17 cellular contexts compared by ENCODE assay signal in genomic region chr2:62409442-62409841, GRCh38.
DNase-seq lines count a peak whose midpoint lies in the region; ATAC-seq, FAIRE-seq and TF ChIP-seq lines count a peak whose summit lies in the region.
"Had no signal": no experiment of that assay in that cellular context is flagged by ENCODE, and none has a peak within 500 bp of the region (broad histone marks: within the 10 kb centered on the region; RNA-seq: fewer than 3 reads in every experiment).

No MANE protein-coding gene starts in this region.

- ATAC-seq in lung (ENCODE audit: insufficient read depth, low FRiP score) (peak; percentile 22), HG03280 (IDR thresholded peaks at IDR 0.05; ENCODE audit: unreplicated experiment) (no peak)
- ATAC-seq: upper lobe of right lung had no signal

- H3K27me3 Mint-ChIP-seq in CD4-positive, alpha-beta memory T cell, result no peaks in the 10 kb centered on the region
- H3K27me3 Mint-ChIP-seq: activated B cell treated with CpG ODN at 0.5 μM for 24 hours; activated naive CD8-positive, alpha-beta T cell; dendritic cell treated with granulocyte-macrophage colony-stimulating factor and Interleukin-4, amounts not matched to agents 40 ng/mL and 50 ng/mL, for 4 days; progenitor cell of endocrine pancreas had no signal

- peak overlapping the region; percentile 84 for H3K27ac ChIP-seq in BLaER1
- no peak overlapping the region for H3K27ac ChIP-seq in lung (ENCODE audit: low read depth in 1 of 2, low read length in 1 of 2)
- H3K27ac ChIP-seq in CD4-positive, alpha-beta memory T cell (ENCODE audit: low read depth, low read length), result no peak overlapping the region
- H3K27ac ChIP-seq: upper lobe of right lung had no signal

- no peaks in the 10 kb centered on the region for H4K20me1 ChIP-seq in BLaER1

- H3K4me3 ChIP-seq in BLaER1 (no peak overlapping the region), bronchial epithelial cell (ENCODE audit: low read depth, low read length) (no peak overlapping the region), lung (no peak overlapping the region)
- H3K4me3 ChIP-seq in CD4-positive, alpha-beta memory T cell (ENCODE audit: low read length in 2 of 2), result no peak overlapping the region
- H3K4me3 ChIP-seq: upper lobe of right lung had no signal

- H3K4me2 ChIP-seq in BLaER1, result peak overlapping the region; percentile 81

- peak; percentile 7 for DNase-seq in HT1080 (ENCODE audit: low read depth)
- DNase-seq in bronchial epithelial cell (ENCODE audit: low read depth), result peak; percentile 52
- DNase-seq in lung (ENCODE audit: low spot score), result no peak
- DNase-seq in CD4-positive, alpha-beta memory T cell, result no peak
- no peak for DNase-seq in GOT3 (lab: John Stamatoyannopoulos, UW)
- no peak for DNase-seq in COLO668 (lab: John Stamatoyannopoulos, UW; ENCODE audit: unreplicated experiment)
- DNase-seq: activated B cell treated with CpG ODN at 0.5 μM for 24 hours; activated CD8-positive, alpha-beta memory T cell treated with anti-CD3 and anti-CD28 coated beads, Interleukin-2, amount 50 U/mL, for 48 hours; DMS79 treated with DMSO at 0.1 percent for 48 hours; NCI-H1436; NCI-H446; upper lobe of right lung had no signal

- H3K27me3 ChIP-seq in BLaER1, result no peaks in the 10 kb centered on the region
- H3K27me3 ChIP-seq in bronchial epithelial cell (ENCODE audit: control insufficient read depth, insufficient read depth, low read length), result no peaks in the 10 kb centered on the region
- H3K27me3 ChIP-seq in lung (ENCODE audit: control insufficient read depth, insufficient read depth), result no peaks in the 10 kb centered on the region
- no peaks in the 10 kb centered on the region for H3K27me3 ChIP-seq in CD4-positive, alpha-beta memory T cell (ENCODE audit: insufficient read depth, low read length)
- H3K27me3 ChIP-seq: upper lobe of right lung had no signal

- H3K36me3 ChIP-seq in BLaER1, result no peaks in the 10 kb centered on the region
- no peaks in the 10 kb centered on the region for H3K36me3 ChIP-seq in bronchial epithelial cell (ENCODE audit: control insufficient read depth, insufficient read depth, low read length)
- H3K36me3 ChIP-seq in lung (ENCODE audit: control insufficient read depth in 2 of 2, insufficient read depth in 2 of 2, low read length in 2 of 2), result no peaks in the 10 kb centered on the region
- no peaks in the 10 kb centered on the region for H3K36me3 ChIP-seq in CD4-positive, alpha-beta memory T cell (ENCODE audit: insufficient read depth, low read length)
- H3K36me3 ChIP-seq: upper lobe of right lung had no signal

- POLR2A ChIA-PET in CD4-positive, alpha-beta memory T cell (lab: Charles Lee; ENCODE audit: partially characterized antibody), result no interaction called here

- H3K4me1 ChIP-seq in BLaER1, result peaks cover 37% of the 10 kb centered on the region
- H3K4me1 ChIP-seq in lung (ENCODE audit: control insufficient read depth in 2 of 2, insufficient read depth in 2 of 2, low read length in 2 of 2), result peaks cover 0 to 6% of the 10 kb centered on the region in 2 donors
- H3K4me1 ChIP-seq in CD4-positive, alpha-beta memory T cell (ENCODE audit: insufficient read depth, low read length), result peaks cover 4% of the 10 kb centered on the region

- FAIRE-seq in bronchial epithelial cell (lab: Jason Lieb, UNC), result no peak

- H3K36me3 Mint-ChIP-seq in CD4-positive, alpha-beta memory T cell, result no peaks in the 10 kb centered on the region
- H3K36me3 Mint-ChIP-seq: activated naive CD8-positive, alpha-beta T cell had no signal

- H3K4me1 Mint-ChIP-seq in CD4-positive, alpha-beta memory T cell, result peaks cover 0 to 10% (median 0%) of the 10 kb centered on the region in 4 donors

- no peaks in the 10 kb centered on the region for H3K9me3 ChIP-seq in BLaER1
- no peaks in the 10 kb centered on the region for H3K9me3 ChIP-seq in lung (ENCODE audit: control insufficient read depth in 2 of 2, insufficient read depth in 1 of 2, low read length in 1 of 2)
- no peaks in the 10 kb centered on the region for H3K9me3 ChIP-seq in CD4-positive, alpha-beta memory T cell (ENCODE audit: control insufficient read depth in 1 of 2, low read length in 2 of 2)
- H3K9me3 ChIP-seq: upper lobe of right lung had no signal

- H3K4me3 Mint-ChIP-seq in CD4-positive, alpha-beta memory T cell, result no peak overlapping the region
- H3K4me3 Mint-ChIP-seq: activated B cell treated with CpG ODN at 0.5 μM for 24 hours; activated naive CD8-positive, alpha-beta T cell; dendritic cell treated with granulocyte-macrophage colony-stimulating factor and Interleukin-4, amounts not matched to agents 40 ng/mL and 50 ng/mL, for 4 days had no signal

- CTCF ChIA-PET in CD4-positive, alpha-beta memory T cell (lab: Charles Lee; ENCODE audit: partially characterized antibody), result interaction anchor here (0.6 to 1.2 kb wide), 5 partner anchors 12 to 645 kb away, joined by 3 to 4 read pairs (median 4); no protein-coding TSS in a partner anchor

- 88% methylated on average over 2 of the region's 2 CpGs for WGBS in lung, 2 donors

- TF ChIP-seq CTCF in bronchial epithelial cell (IDR thresholded peaks at IDR 0.05; ENCODE audit: insufficient read depth, low read length, severe bottlenecking), result no peak
- TF ChIP-seq CTCF in lung (IDR thresholded peaks at IDR 0.05; ENCODE audit: control extremely low read depth, extremely low read depth), result no peak

- peaks cover 0 to 3% (median 0%) of the 10 kb centered on the region in 8 donors for H3K9me3 Mint-ChIP-seq in CD4-positive, alpha-beta memory T cell
- H3K9me3 Mint-ChIP-seq: activated B cell treated with CpG ODN at 0.5 μM for 24 hours; dendritic cell treated with granulocyte-macrophage colony-stimulating factor and Interleukin-4, amounts not matched to agents 40 ng/mL and 50 ng/mL, for 4 days had no signal

- H3K27ac Mint-ChIP-seq in CD4-positive, alpha-beta memory T cell, result no peak overlapping the region
- H3K27ac Mint-ChIP-seq: activated B cell treated with CpG ODN at 0.5 μM for 24 hours; activated naive CD8-positive, alpha-beta T cell; dendritic cell treated with granulocyte-macrophage colony-stimulating factor and Interleukin-4, amounts not matched to agents 40 ng/mL and 50 ng/mL, for 4 days; progenitor cell of endocrine pancreas had no signal

- intact Hi-C loops in CD4-positive, alpha-beta memory T cell (cut with micrococcal nuclease), result no loop called here

- no peak overlapping the region for H3K9ac ChIP-seq in BLaER1

Comparison
In these comparisons a context has a peak if more than half of its experiments do, and no peak if none do; other contexts are left out.
1. DNase-seq: peak in HT1080 (single experiment) and bronchial epithelial cell (single experiment); none in lung (single experiment), CD4-positive, alpha-beta memory T cell (0 of 5), GOT3 (single experiment) and COLO668 (single experiment).